Comparison of ENCODE assay signal across 12 cellular contexts in genomic region chr10:117007080-117007479, GRCh38. TPM values are rescaled to one million over a fixed set of nuclear protein-coding genes. Genes with fewer than 3 reads are reported as not detected.
A peak's percentile ranks its signal among the peaks of the same experiment; 100 is the strongest.
DNase-seq lines count a peak whose midpoint lies in the region; ATAC-seq, FAIRE-seq and TF ChIP-seq lines count a peak whose summit lies in the region.
"Had no signal": no experiment of that assay in that cellular context is flagged by ENCODE, and none has a peak within 500 bp of the region (broad histone marks: within the 10 kb centered on the region; RNA-seq: fewer than 3 reads in every experiment).

No MANE protein-coding gene starts in this region.

- no peak overlapping the region for H3K4me3 ChIP-seq in BJ (ENCODE audit: low read depth, low read length)
- H3K4me3 ChIP-seq: colonic mucosa, neural progenitor cell had no signal

- DNase-seq in BJ (ENCODE audit: low read depth) (peak; percentile 54), HS-5 (ENCODE audit: low read depth) (peak; percentile 48), amniotic epithelial cell (ENCODE audit: low read depth) (peak; percentile 71), caudate nucleus (lab: John Stamatoyannopoulos, UW) (no peak), NCI-H146 treated with DMSO at 0.1 percent for 48 hours (lab: John Stamatoyannopoulos, UW; ENCODE audit: unreplicated experiment) (no peak), NCI-H1105 (lab: John Stamatoyannopoulos, UW) (no peak)
- DNase-seq: colonic mucosa; NCI-H1417 treated with DMSO at 0.1 percent for 48 hours; stimulated activated CD4-positive, alpha-beta T cell treated with anti-CD3 and anti-CD28 coated beads, Interleukin-1b, Interleukin-23, amount 100 ng/mL, for 48 hours had no signal

- CTCF ChIA-PET in BJ (lab: Yijun Ruan, JAX) = no interaction called here

- ATAC-seq in HG02852 (IDR thresholded peaks at IDR 0.05; ENCODE audit: unreplicated experiment) = no peak

- TF ChIP-seq CTCF in BJ (IDR thresholded peaks at IDR 0.05; ENCODE audit: insufficient read depth, low read depth, low read length) = no peak

- POLR2A ChIA-PET in BJ (lab: Charles Lee) = no interaction called here

- peak; percentile 92 for FAIRE-seq in islet of Langerhans (lab: Jason Lieb, UNC)

- no peaks in the 10 kb centered on the region for H3K36me3 ChIP-seq in BJ (ENCODE audit: control insufficient read depth, insufficient read depth, low read length)
- H3K36me3 ChIP-seq: colonic mucosa, neural progenitor cell had no signal

- no peak overlapping the region for H3K27ac ChIP-seq in caudate nucleus (ENCODE audit: low read depth, low read length)
- H3K27ac ChIP-seq: colonic mucosa, neural progenitor cell had no signal

- no peaks in the 10 kb centered on the region for H3K27me3 ChIP-seq in BJ (ENCODE audit: control insufficient read depth, insufficient read depth, low read length)
- H3K27me3 ChIP-seq: colonic mucosa, neural progenitor cell had no signal

RNA-seq across cellular contexts. Expression of gene SHTN1, which starts 2.1 kb away (rescaled TPM):
- polyA plus RNA-seq in BJ (2011; rRNA removed) = 2.8 and 5.0 TPM in 2 replicates
- 1.3 and 1.9 TPM in 2 replicates for polyA minus RNA-seq in BJ (2011; rRNA and poly(A)+ RNA removed)

Comparison
In these comparisons a context has a peak if more than half of its experiments do, and no peak if none do; other contexts are left out.
1. DNase-seq: peak in BJ (single experiment), HS-5 (single experiment) and amniotic epithelial cell (single experiment); none in caudate nucleus (0 of 61), NCI-H146 treated with DMSO at 0.1 percent for 48 hours (single experiment) and NCI-H1105 (single experiment).